ENCODE assay signal across 8 cellular contexts in the genomic region with DNA sequence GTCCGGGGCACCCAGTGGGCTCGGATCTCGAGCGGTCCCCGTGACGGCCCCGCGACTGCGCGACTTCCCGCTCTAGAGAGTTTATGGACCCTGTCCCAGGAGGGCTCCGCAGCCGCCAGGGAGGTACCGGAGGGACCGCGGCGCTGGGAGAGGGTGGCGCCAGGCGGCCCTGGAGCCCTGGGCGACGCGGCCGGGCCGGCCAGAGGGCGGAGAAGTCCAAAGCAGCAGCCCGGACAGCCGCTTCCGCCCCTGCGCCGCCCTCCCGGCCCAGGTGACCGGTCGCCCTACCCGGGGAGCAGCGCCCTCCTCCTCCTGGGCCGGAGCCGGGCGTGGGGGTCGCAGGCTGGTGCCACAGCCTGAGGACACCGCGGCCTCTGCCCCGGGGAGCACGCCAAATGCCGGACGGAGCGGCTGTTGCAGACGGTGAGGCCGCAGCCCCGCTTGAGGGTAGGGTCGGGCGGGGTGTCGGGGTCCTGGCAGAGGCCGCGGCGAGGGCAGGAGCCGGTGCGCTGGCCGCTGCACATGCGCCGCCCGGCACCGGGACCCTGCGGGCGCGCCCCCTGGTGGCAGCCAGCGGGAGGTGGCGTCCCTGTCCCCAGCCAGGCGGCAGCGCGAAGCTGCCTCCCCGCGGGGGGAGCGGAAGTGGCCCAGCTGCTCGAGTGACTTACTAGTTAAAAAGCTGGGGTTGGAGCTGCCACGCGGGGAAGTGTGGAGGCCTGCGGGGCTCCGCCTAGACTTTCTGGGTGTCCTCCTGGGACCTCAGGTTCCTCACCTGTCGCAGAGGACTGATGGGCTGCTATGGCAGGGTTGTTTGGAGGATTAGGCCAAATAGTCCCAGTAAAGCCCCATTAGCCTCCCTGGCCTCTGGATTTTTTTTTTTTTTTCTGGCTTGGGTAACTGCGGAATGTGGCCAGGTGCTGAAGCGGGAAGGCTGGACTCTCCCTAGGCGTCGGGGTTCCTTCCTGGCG. TPM values are rescaled to one million over a fixed set of nuclear protein-coding genes. Genes with fewer than 3 reads are reported as not detected.
A peak's percentile ranks its signal among the peaks of the same experiment; 100 is the strongest.
DNase-seq lines count a peak whose midpoint lies in the region; ATAC-seq, FAIRE-seq and TF ChIP-seq lines count a peak whose summit lies in the region.

No MANE protein-coding gene starts in this region.

- H3K4me2 ChIP-seq in Karpas-422 (ENCODE audit: low read depth, low read length, poor library complexity, severe bottlenecking), result no peak overlapping the region

- no peaks in the 10 kb centered on the region for H3K36me3 ChIP-seq in kidney (ENCODE audit: control insufficient read depth in 1 of 2, insufficient read depth in 2 of 2, low read length in 2 of 2)
- no peaks in the 10 kb centered on the region for H3K36me3 ChIP-seq in Karpas-422 (ENCODE audit: insufficient read depth, low read length)

- H3K79me2 ChIP-seq in Karpas-422 (ENCODE audit: low read length), result no peaks in the 10 kb centered on the region

- H3K4me3 ChIP-seq in kidney (ENCODE audit: low read length in 2 of 2), result peak overlapping the region; percentile 55 to 63
- H3K4me3 ChIP-seq in Karpas-422 (ENCODE audit: low read length), result no peak overlapping the region

- peak; percentile 98 for TF ChIP-seq CTCF in GM13977 (IDR thresholded peaks at IDR 0.05; ENCODE audit: extremely low read depth, insufficient read depth, missing control alignments)
- peak; percentile 90 for TF ChIP-seq CTCF in kidney (IDR thresholded peaks at IDR 0.05; ENCODE audit: borderline replicate concordance, extremely low read depth, insufficient read depth)

- H3K9ac ChIP-seq in kidney (ENCODE audit: low read length in 2 of 2) (peak overlapping the region; percentile 59 to 71), Karpas-422 (ENCODE audit: low read length) (no peak overlapping the region)

- H3K4me1 ChIP-seq in kidney (ENCODE audit: control insufficient read depth in 1 of 2, insufficient read depth in 1 of 2, low read depth in 1 of 2, low read length in 2 of 2) (peaks cover 0 to 13% of the 10 kb centered on the region in 2 donors), Karpas-422 (ENCODE audit: low read length) (no peaks in the 10 kb centered on the region)

- no peaks in the 10 kb centered on the region for H3K4me1 Mint-ChIP-seq in central memory CD8-positive, alpha-beta T cell

- H3K27me3 ChIP-seq in Karpas-422 (ENCODE audit: low read length), result no peaks in the 10 kb centered on the region

- no peak for FAIRE-seq in kidney (lab: Jason Lieb, UNC)

- H3K27ac Mint-ChIP-seq in central memory CD8-positive, alpha-beta T cell (ENCODE audit: low read depth), result peak overlapping the region; percentile 38

- peak overlapping the region; percentile 58 for H3K4me3 Mint-ChIP-seq in central memory CD8-positive, alpha-beta T cell

- H3K9me3 Mint-ChIP-seq in central memory CD8-positive, alpha-beta T cell, result no peaks in the 10 kb centered on the region

- no peaks in the 10 kb centered on the region for H3K36me3 Mint-ChIP-seq in central memory CD8-positive, alpha-beta T cell (ENCODE audit: insufficient read depth)

- no peak overlapping the region for H2AFZ ChIP-seq in Karpas-422 (ENCODE audit: low read length)

- no peaks in the 10 kb centered on the region for H3K9me2 ChIP-seq in Karpas-422 (replicated peaks; ENCODE audit: insufficient read depth, low read length)

- in situ Hi-C loops in GM13977 (cut with MboI; ENCODE audit: low pct_unique_long_range_greater_than_20kb, low sequenced_read_pairs, unreplicated experiment), result no loop called here

- no peaks in the 10 kb centered on the region for H4K20me1 ChIP-seq in Karpas-422 (ENCODE audit: insufficient read depth, low read depth, low read length)

- H3K9me3 ChIP-seq in kidney (ENCODE audit: control insufficient read depth in 1 of 2, low read length in 2 of 2) (no peaks in the 10 kb centered on the region), Karpas-422 (ENCODE audit: low read length) (no peaks in the 10 kb centered on the region)

- DNase-seq in GM13977 (ENCODE audit: low spot score), result peak; percentile 93
- peak; percentile 36 for DNase-seq in NCI-H2029 treated with DMSO at 0.1 percent for 48 hours (lab: John Stamatoyannopoulos, UW)
- peak; percentile 76 to 85 (median 82) for DNase-seq in activated CD4-positive, CD25-positive, alpha-beta regulatory T cell (lab: John Stamatoyannopoulos, UW)
- peak; percentile 81 to 83 for DNase-seq in central memory CD8-positive, alpha-beta T cell (ENCODE audit: low spot score in 2 of 2)
- DNase-seq in kidney, result peak; percentile 96
- peak; percentile 90 for DNase-seq in stimulated activated CD4-positive, alpha-beta T cell treated with anti-CD3 and anti-CD28 coated beads, Interleukin-12 subunit alpha, Interleukin-12 subunit beta, amount 100 ng/mL, for 4 hours
- DNase-seq in Karpas-422, result no peak

- ATAC-seq in HG02840 (IDR thresholded peaks at IDR 0.05; ENCODE audit: low FRiP score, unreplicated experiment), result peak; percentile 92
- peak; percentile 93 for ATAC-seq in central memory CD8-positive, alpha-beta T cell (replicated peaks; ENCODE audit: extremely low read depth, poor library complexity, severe bottlenecking)

- H3K27ac ChIP-seq in kidney (ENCODE audit: low read depth in 2 of 2, low read length in 2 of 2), result peak overlapping the region; percentile 22 to 41
- no peak overlapping the region for H3K27ac ChIP-seq in Karpas-422 (ENCODE audit: low read length)

- intact Hi-C loops in kidney (cut with DNase I), result no loop called here

- H3K27me3 Mint-ChIP-seq in central memory CD8-positive, alpha-beta T cell, result no peaks in the 10 kb centered on the region

RNA-seq across cellular contexts. Expression of a gene that starts 20.9 kb away (rescaled TPM):
- total RNA-seq in kidney, result 10.0 TPM
- 1.3 TPM for polyA plus RNA-seq in kidney (ENCODE audit: insufficient read depth, low read depth, low replicate concordance)
- 10.0 and 19.6 TPM in 2 replicates for total RNA-seq in Karpas-422 (2014; rRNA removed; shearing (Covaris generic); ENCODE audit: low replicate concordance)
